14 cellular contexts compared by ENCODE assay signal in the genomic region with DNA sequence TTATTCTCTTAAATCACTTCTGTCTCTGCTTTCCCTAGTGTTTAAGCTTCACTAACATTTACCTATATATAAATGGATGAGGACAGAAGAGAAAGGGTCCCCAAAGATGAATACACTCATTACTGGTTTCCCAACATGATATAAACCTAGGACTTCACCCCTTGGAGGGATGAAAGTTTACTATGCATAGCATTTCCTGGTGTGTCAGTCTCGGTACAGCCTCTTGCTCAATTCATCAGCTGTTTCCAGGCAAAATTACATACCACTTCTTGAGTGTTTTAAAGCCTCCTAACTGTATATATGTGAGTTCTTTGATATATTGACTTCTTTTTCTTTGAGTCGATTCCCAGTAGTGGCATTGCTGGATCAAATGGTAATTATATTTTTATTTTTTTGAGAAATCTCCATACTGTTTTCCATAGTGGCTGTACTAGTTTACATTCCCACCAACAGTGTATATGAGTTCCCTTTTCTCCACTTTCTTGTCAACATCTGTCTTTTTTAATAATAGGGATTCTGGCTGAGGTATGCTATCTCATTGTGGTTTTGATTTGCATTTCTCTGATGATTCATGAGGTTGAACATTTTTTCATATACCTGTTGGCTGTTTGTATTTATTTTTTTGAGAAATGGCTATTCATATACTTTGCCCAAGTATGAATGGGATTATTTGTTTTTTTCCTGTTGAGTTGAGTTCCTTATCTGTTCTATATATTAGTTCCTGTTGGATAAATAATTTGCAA.
DNase-seq lines count a peak whose midpoint lies in the region; ATAC-seq, FAIRE-seq and TF ChIP-seq lines count a peak whose summit lies in the region.
"Had no signal": no experiment of that assay in that cellular context is flagged by ENCODE, and none has a peak within 500 bp of the region (broad histone marks: within the 10 kb centered on the region; RNA-seq: fewer than 3 reads in every experiment).

No MANE protein-coding gene starts in this region.

- WGBS in small intestine, 3 donors: 45 to 61% (median 50%) methylated on average over 2 of the region's 2 CpGs

- H3K4me3 ChIP-seq in fibroblast of lung (replicated peaks in 1 of 4; ENCODE audit: control extremely low read depth in 1 of 4, insufficient read depth in 1 of 4, low read depth in 3 of 4, low read length in 4 of 4) (no peak overlapping the region), small intestine (ENCODE audit: low read depth in 1 of 2, low read length in 2 of 2) (no peak overlapping the region)
- H3K4me3 ChIP-seq: thyroid gland had no signal

- H2AFZ ChIP-seq in fibroblast of lung (ENCODE audit: low read length): no peak overlapping the region

- no peak for FAIRE-seq in small intestine (lab: Jason Lieb, UNC)

- no peaks in the 10 kb centered on the region for H4K20me1 ChIP-seq in fibroblast of lung (ENCODE audit: control insufficient read depth, extremely low read depth, insufficient read depth, low read length)

- H3K79me2 ChIP-seq in fibroblast of lung (ENCODE audit: control insufficient read depth, insufficient read depth, low read length): no peaks in the 10 kb centered on the region

- no peak overlapping the region for H3K27ac ChIP-seq in fibroblast of lung (ENCODE audit: insufficient read depth, low read length)
- H3K27ac ChIP-seq in small intestine (ENCODE audit: low read depth in 1 of 2, low read length in 1 of 2): no peak overlapping the region
- H3K27ac ChIP-seq: 22Rv1, thyroid gland had no signal

- H3K36me3 ChIP-seq in fibroblast of lung (ENCODE audit: control insufficient read depth, insufficient read depth, low read length) (no peaks in the 10 kb centered on the region), small intestine (ENCODE audit: control insufficient read depth in 2 of 2, insufficient read depth in 2 of 2, low read length in 2 of 2) (no peaks in the 10 kb centered on the region)
- H3K36me3 ChIP-seq: thyroid gland had no signal

- H3K27me3 ChIP-seq in fibroblast of lung (ENCODE audit: control insufficient read depth, insufficient read depth, low read length) (no peaks in the 10 kb centered on the region), small intestine (ENCODE audit: control insufficient read depth in 2 of 2, insufficient read depth in 2 of 2, low read length in 2 of 2) (no peaks in the 10 kb centered on the region)
- H3K27me3 ChIP-seq: thyroid gland had no signal

- no peak overlapping the region for H3K9ac ChIP-seq in fibroblast of lung (ENCODE audit: insufficient read depth, low read length)

- no peak for ATAC-seq in HG02840 (IDR thresholded peaks at IDR 0.05; ENCODE audit: low FRiP score, unreplicated experiment)

- H3K9me3 ChIP-seq in fibroblast of lung (ENCODE audit: control insufficient read depth, insufficient read depth, low read depth, low read length) (no peaks in the 10 kb centered on the region), small intestine (ENCODE audit: control insufficient read depth, low read depth) (no peaks in the 10 kb centered on the region)
- H3K9me3 ChIP-seq: thyroid gland had no signal

- no peaks in the 10 kb centered on the region for H3K4me1 ChIP-seq in fibroblast of lung (ENCODE audit: control insufficient read depth, extremely low read depth, insufficient read depth, low read length)
- H3K4me1 ChIP-seq in small intestine (ENCODE audit: control insufficient read depth in 2 of 2, insufficient read depth in 1 of 2, low read depth in 1 of 2, low read length in 1 of 2): no peaks in the 10 kb centered on the region
- H3K4me1 ChIP-seq: thyroid gland had no signal

- TF ChIP-seq CTCF in fibroblast of lung (conservative IDR thresholded peaks at IDR 0.05 in 1 of 2, IDR thresholded peaks at IDR 0.05 in 1 of 2; ENCODE audit: low read depth in 1 of 2, low read length in 2 of 2): no peak

- no peak overlapping the region for H3K4me2 ChIP-seq in fibroblast of lung (ENCODE audit: extremely low read depth, insufficient read depth, low read length)

- DNase-seq in DMS 273 (lab: John Stamatoyannopoulos, UW; ENCODE audit: unreplicated experiment): peak; percentile 6
- DNase-seq in DMS 273 treated with DMSO at 0.1 percent for 48 hours (lab: John Stamatoyannopoulos, UW): no peak
- peak; percentile 47 for DNase-seq in OCI-M1 (lab: John Stamatoyannopoulos, UW)
- peak; percentile 8 to 30 for DNase-seq in fibroblast of lung (ENCODE audit: low read depth in 2 of 2)
- DNase-seq in small intestine: peak; percentile 62
- no peak for DNase-seq in RPMI8226
- DNase-seq in NCI-H146 treated with DMSO at 0.1 percent for 48 hours (lab: John Stamatoyannopoulos, UW; ENCODE audit: unreplicated experiment): no peak
- DNase-seq: activated CD4-positive, alpha-beta T cell treated with anti-CD3 and anti-CD28 coated beads for 4 hours; anterior cingulate cortex; NCI-H1417 treated with DMSO at 0.1 percent for 48 hours; NCI-H69; thyroid gland had no signal

Comparison
In these comparisons a context has a peak if more than half of its experiments do, and no peak if none do; other contexts are left out.
1. DNase-seq: peak in DMS 273 (single experiment), OCI-M1 (single experiment), fibroblast of lung (2 of 2) and small intestine (single experiment); none in DMS 273 treated with DMSO at 0.1 percent for 48 hours (single experiment), RPMI8226 (single experiment) and NCI-H146 treated with DMSO at 0.1 percent for 48 hours (single experiment).